ENCODE assay signal across 13 cellular contexts in genomic region chr10:27158421-27158820, GRCh38. TPM values are rescaled to one million over a fixed set of nuclear protein-coding genes. Genes with fewer than 3 reads are reported as not detected.
A peak's percentile ranks its signal among the peaks of the same experiment; 100 is the strongest.
DNase-seq lines count a peak whose midpoint lies in the region; ATAC-seq, FAIRE-seq and TF ChIP-seq lines count a peak whose summit lies in the region.
"Had no signal": no experiment of that assay in that cellular context is flagged by ENCODE, and none has a peak within 500 bp of the region (broad histone marks: within the 10 kb centered on the region; RNA-seq: fewer than 3 reads in every experiment).

No MANE protein-coding gene starts in this region.

- H3K27me3 ChIP-seq in ACC112 (ENCODE audit: insufficient read depth, low read length) = no peaks in the 10 kb centered on the region
- no peaks in the 10 kb centered on the region for H3K27me3 ChIP-seq in Karpas-422 (ENCODE audit: low read length)
- no peaks in the 10 kb centered on the region for H3K27me3 ChIP-seq in bronchial epithelial cell (ENCODE audit: control insufficient read depth, insufficient read depth, low read length)
- H3K27me3 ChIP-seq: esophagus muscularis mucosa, thyroid gland had no signal

- H3K36me3 ChIP-seq in ACC112 (ENCODE audit: insufficient read depth, low read length) (peaks cover 15% of the 10 kb centered on the region), Karpas-422 (ENCODE audit: insufficient read depth, low read length) (peaks cover 47% of the 10 kb centered on the region), bronchial epithelial cell (ENCODE audit: control insufficient read depth, insufficient read depth, low read length) (peaks cover 6% of the 10 kb centered on the region)
- H3K36me3 ChIP-seq: thyroid gland had no signal

- no peak for FAIRE-seq in bronchial epithelial cell (lab: Jason Lieb, UNC)

- H3K9me2 ChIP-seq in Karpas-422 (replicated peaks; ENCODE audit: insufficient read depth, low read length) = no peaks in the 10 kb centered on the region

- H3K27ac ChIP-seq in ACC112 (ENCODE audit: low read depth, low read length) = no peak overlapping the region
- no peak overlapping the region for H3K27ac ChIP-seq in Karpas-422 (ENCODE audit: low read length)
- H3K27ac ChIP-seq: esophagus muscularis mucosa, thyroid gland had no signal

- no peaks in the 10 kb centered on the region for H3K9me3 ChIP-seq in Karpas-422 (ENCODE audit: low read length)
- H3K9me3 ChIP-seq: esophagus muscularis mucosa, thyroid gland had no signal

- no peaks in the 10 kb centered on the region for H3K9me3 Mint-ChIP-seq in effector memory CD8-positive, alpha-beta T cell
- H3K9me3 Mint-ChIP-seq: GM23338 had no signal

- peaks cover 21 to 24% of the 10 kb centered on the region in 2 donors for H3K4me1 Mint-ChIP-seq in effector memory CD8-positive, alpha-beta T cell (ENCODE audit: low read depth in 2 of 2)

- DNase-seq in A172 (ENCODE audit: low spot score) (peak; percentile 19), Karpas-422 (no peak), bronchial epithelial cell (ENCODE audit: low read depth) (peak; percentile 51), hypothalamus (lab: John Stamatoyannopoulos, UW) (no peak)
- no peak for DNase-seq in effector memory CD8-positive, alpha-beta T cell
- DNase-seq: amniotic stem cell; CD8-positive, alpha-beta memory T cell; NCI-H2171; thyroid gland had no signal

- no peak overlapping the region for H3K27ac Mint-ChIP-seq in effector memory CD8-positive, alpha-beta T cell
- H3K27ac Mint-ChIP-seq: GM23338 had no signal

- no peak for TF ChIP-seq CTCF in bronchial epithelial cell (IDR thresholded peaks at IDR 0.05; ENCODE audit: insufficient read depth, low read length, severe bottlenecking)

- ATAC-seq in GM18858 (IDR thresholded peaks at IDR 0.05; ENCODE audit: unreplicated experiment) = no peak
- no peak for ATAC-seq in effector memory CD8-positive, alpha-beta T cell (replicated peaks)
- ATAC-seq: GM23338 had no signal

- H3K4me3 ChIP-seq in ACC112 (ENCODE audit: low read depth, low read length) = peak overlapping the region; percentile 42
- no peak overlapping the region for H3K4me3 ChIP-seq in Karpas-422 (ENCODE audit: low read length)
- H3K4me3 ChIP-seq in bronchial epithelial cell (ENCODE audit: low read depth, low read length) = no peak overlapping the region
- H3K4me3 ChIP-seq: esophagus muscularis mucosa, GM23338, thyroid gland had no signal

- H3K4me1 ChIP-seq in ACC112 (ENCODE audit: control insufficient read depth, insufficient read depth, low read length, unreplicated experiment) (peaks cover 19% of the 10 kb centered on the region), Karpas-422 (ENCODE audit: low read length) (peaks cover 19% of the 10 kb centered on the region)

- no peak overlapping the region for H3K4me3 Mint-ChIP-seq in effector memory CD8-positive, alpha-beta T cell

- H3K4me2 ChIP-seq in Karpas-422 (ENCODE audit: low read depth, low read length, poor library complexity, severe bottlenecking) = peak overlapping the region; percentile 89
- H3K4me2 ChIP-seq: GM23338 had no signal

- no peaks in the 10 kb centered on the region for H3K27me3 Mint-ChIP-seq in effector memory CD8-positive, alpha-beta T cell

- H3K9ac ChIP-seq in Karpas-422 (ENCODE audit: low read length) = no peak overlapping the region

- H4K20me1 ChIP-seq in Karpas-422 (ENCODE audit: insufficient read depth, low read depth, low read length) = no peaks in the 10 kb centered on the region; the same call in 1 of the 2 replicates

- peaks cover 47% of the 10 kb centered on the region for H3K79me2 ChIP-seq in ACC112 (ENCODE audit: control insufficient read depth, insufficient read depth, low read length, unreplicated experiment)
- peaks cover 64% of the 10 kb centered on the region for H3K79me2 ChIP-seq in Karpas-422 (ENCODE audit: low read length)

- H2AFZ ChIP-seq in ACC112 (ENCODE audit: low read length, unreplicated experiment) = no peak overlapping the region
- H2AFZ ChIP-seq in Karpas-422 (ENCODE audit: low read length) = no peak overlapping the region
- H2AFZ ChIP-seq: GM23338 had no signal

- H3K36me3 Mint-ChIP-seq in effector memory CD8-positive, alpha-beta T cell (ENCODE audit: insufficient read depth) = peaks cover 78% of the 10 kb centered on the region

RNA-seq across cellular contexts. Expression of gene MASTL, which starts 3.3 kb away (rescaled TPM):
- total RNA-seq in A172 (2014; rRNA removed; shearing (Covaris generic)) = 42.4 and 42.6 TPM in 2 replicates
- 18.3 and 21.2 TPM in 2 replicates for total RNA-seq in Karpas-422 (2014; rRNA removed; shearing (Covaris generic); ENCODE audit: low replicate concordance)
- 9.5 and 10.0 TPM in 2 replicates for total RNA-seq in bronchial epithelial cell

RNA-seq across cellular contexts. Expression of gene YME1L1, which starts 4.2 kb away (rescaled TPM):
- 154 and 174 TPM in 2 replicates for total RNA-seq in A172 (2014; rRNA removed; shearing (Covaris generic))
- total RNA-seq in Karpas-422 (2014; rRNA removed; shearing (Covaris generic); ENCODE audit: low replicate concordance) = 51.5 and 121 TPM in 2 replicates
- total RNA-seq in bronchial epithelial cell = 116 and 154 TPM in 2 replicates

RNA-seq across cellular contexts. Expression of gene ANKRD26, which starts 58.1 kb away (rescaled TPM):
- total RNA-seq in A172 (2014; rRNA removed; shearing (Covaris generic)) = 16.6 and 17.1 TPM in 2 replicates
- 13.2 and 16.3 TPM in 2 replicates for total RNA-seq in Karpas-422 (2014; rRNA removed; shearing (Covaris generic); ENCODE audit: low replicate concordance)
- 2.9 and 4.7 TPM in 2 replicates for total RNA-seq in bronchial epithelial cell

Comparison
In these comparisons a context has a peak if more than half of its experiments do, and no peak if none do; other contexts are left out.
1. DNase-seq: peak in A172 (single experiment) and bronchial epithelial cell (single experiment); none in Karpas-422 (single experiment), hypothalamus (0 of 51) and effector memory CD8-positive, alpha-beta T cell (0 of 3).